ENCODE assay signal across 11 cellular contexts in genomic region chr14:60651936-60652673, GRCh38. TPM values are rescaled to one million over a fixed set of nuclear protein-coding genes. Genes with fewer than 3 reads are reported as not detected.
DNase-seq lines count a peak whose midpoint lies in the region; ATAC-seq and TF ChIP-seq lines count a peak whose summit lies in the region.
"Had no signal": no experiment of that assay in that cellular context is flagged by ENCODE, and none has a peak within 500 bp of the region (broad histone marks: within the 10 kb centered on the region; RNA-seq: fewer than 3 reads in every experiment).

No MANE protein-coding gene starts in this region.

- peaks cover 8% of the 10 kb centered on the region for H3K36me3 Mint-ChIP-seq in activated naive CD4-positive, alpha-beta T cell treated with anti-CD3 and anti-CD28 coated beads, Interleukin-2, amount 10 ng/mL, durations not matched to agents 7 days and 5 days
- no peaks in the 10 kb centered on the region for H3K36me3 Mint-ChIP-seq in stimulated activated naive CD8-positive, alpha-beta T cell treated with anti-CD3 and anti-CD28 coated beads, Interleukin-15, Interleukin-2, amounts not matched to agents 100 ng/mL and 50 ng/mL, for 24 hours (ENCODE audit: low read depth)

- no peak for TF ChIP-seq CTCF in hepatocyte (IDR thresholded peaks at IDR 0.05; ENCODE audit: poor library complexity)

- no peak overlapping the region for H3K4me3 Mint-ChIP-seq in activated naive CD4-positive, alpha-beta T cell treated with anti-CD3 and anti-CD28 coated beads, Interleukin-2, amount 10 ng/mL, durations not matched to agents 7 days and 5 days
- peak overlapping the region; percentile 7 for H3K4me3 Mint-ChIP-seq in stimulated activated naive CD8-positive, alpha-beta T cell treated with anti-CD3 and anti-CD28 coated beads, Interleukin-15, Interleukin-2, amounts not matched to agents 100 ng/mL and 50 ng/mL, for 24 hours
- H3K4me3 Mint-ChIP-seq: dendritic cell treated with granulocyte-macrophage colony-stimulating factor and Interleukin-4, amounts not matched to agents 40 ng/mL and 50 ng/mL, for 4 days had no signal

- no peak overlapping the region for H3K4me3 ChIP-seq in hepatocyte
- H3K4me3 ChIP-seq: BLaER1 treated with 17β-estradiol and CSF1 and Interleukin-3, amounts not matched to agents 10 nM and 100 nM; SJSA1 had no signal

- 9% methylated on average over 37 of the region's 37 CpGs for WGBS in hepatocyte (ENCODE audit: low lambda C conversion rate, missing lambda C conversion rate)

- H2AFZ ChIP-seq in hepatocyte: peak overlapping the region; percentile 14

- no peak for DNase-seq in activated naive CD4-positive, alpha-beta T cell treated with anti-CD3 and anti-CD28 coated beads, Interleukin-2, amount 10 ng/mL, durations not matched to agents 7 days and 5 days
- DNase-seq in activated naive CD4-positive, alpha-beta T cell treated with Interleukin-2 at 50 U/mL for 16 hours: no peak
- DNase-seq in NCI-H526 treated with DMSO at 0.1 percent for 48 hours (lab: John Stamatoyannopoulos, UW) (peak; percentile 70), hepatocyte (ENCODE audit: low spot score) (peak; percentile 23), putamen (ENCODE audit: low spot score) (no peak)

- no peaks in the 10 kb centered on the region for H3K9me2 ChIP-seq in hepatocyte (replicated peaks; ENCODE audit: insufficient read depth)

- peaks cover 14% of the 10 kb centered on the region for H3K4me1 ChIP-seq in hepatocyte (ENCODE audit: insufficient read depth)

- H3K4me2 ChIP-seq in hepatocyte: peak overlapping the region; percentile 95
- H3K4me2 ChIP-seq: BLaER1 treated with 17β-estradiol and CSF1 and Interleukin-3, amounts not matched to agents 10 nM and 100 nM had no signal

- CTCF ChIA-PET in activated naive CD4-positive, alpha-beta T cell treated with anti-CD3 and anti-CD28 coated beads, Interleukin-2, amount 10 ng/mL, durations not matched to agents 7 days and 5 days (lab: Charles Lee): no interaction called here

- peaks cover 6% of the 10 kb centered on the region for H4K20me1 ChIP-seq in hepatocyte (ENCODE audit: insufficient read depth, poor library complexity, severe bottlenecking)

- peaks cover 98% of the 10 kb centered on the region for H3K27me3 ChIP-seq in hepatocyte
- H3K27me3 ChIP-seq: SJSA1 had no signal

- peaks cover 2% of the 10 kb centered on the region for H3K79me2 ChIP-seq in hepatocyte

- peaks cover 53% of the 10 kb centered on the region for H3K4me1 Mint-ChIP-seq in activated naive CD4-positive, alpha-beta T cell treated with anti-CD3 and anti-CD28 coated beads, Interleukin-2, amount 10 ng/mL, durations not matched to agents 7 days and 5 days
- peaks cover 71% of the 10 kb centered on the region for H3K4me1 Mint-ChIP-seq in stimulated activated naive CD8-positive, alpha-beta T cell treated with anti-CD3 and anti-CD28 coated beads, Interleukin-15, Interleukin-2, amounts not matched to agents 100 ng/mL and 50 ng/mL, for 24 hours (ENCODE audit: low read depth)

- H3K9me3 ChIP-seq in hepatocyte (ENCODE audit: low read depth): no peaks in the 10 kb centered on the region
- H3K9me3 ChIP-seq: SJSA1 had no signal

- ATAC-seq in HG03159 (IDR thresholded peaks at IDR 0.05; ENCODE audit: unreplicated experiment): no peak
- no peak for ATAC-seq in HG02678 (IDR thresholded peaks at IDR 0.05; ENCODE audit: unreplicated experiment)

- peaks cover 99% of the 10 kb centered on the region for H3K27me3 Mint-ChIP-seq in activated naive CD4-positive, alpha-beta T cell treated with anti-CD3 and anti-CD28 coated beads, Interleukin-2, amount 10 ng/mL, durations not matched to agents 7 days and 5 days
- H3K27me3 Mint-ChIP-seq in stimulated activated naive CD8-positive, alpha-beta T cell treated with anti-CD3 and anti-CD28 coated beads, Interleukin-15, Interleukin-2, amounts not matched to agents 100 ng/mL and 50 ng/mL, for 24 hours: peaks cover 87% of the 10 kb centered on the region

- H3K27ac Mint-ChIP-seq in activated naive CD4-positive, alpha-beta T cell treated with anti-CD3 and anti-CD28 coated beads, Interleukin-2, amount 10 ng/mL, durations not matched to agents 7 days and 5 days: peak overlapping the region; percentile 82
- no peak overlapping the region for H3K27ac Mint-ChIP-seq in stimulated activated naive CD8-positive, alpha-beta T cell treated with anti-CD3 and anti-CD28 coated beads, Interleukin-15, Interleukin-2, amounts not matched to agents 100 ng/mL and 50 ng/mL, for 24 hours
- H3K27ac Mint-ChIP-seq: dendritic cell treated with granulocyte-macrophage colony-stimulating factor and Interleukin-4, amounts not matched to agents 40 ng/mL and 50 ng/mL, for 4 days had no signal

- no peaks in the 10 kb centered on the region for H3K36me3 ChIP-seq in hepatocyte (replicated peaks; ENCODE audit: insufficient read depth, low read depth)
- H3K36me3 ChIP-seq: BLaER1 treated with 17β-estradiol and CSF1 and Interleukin-3, amounts not matched to agents 10 nM and 100 nM had no signal

- no peaks in the 10 kb centered on the region for H3K9me3 Mint-ChIP-seq in activated naive CD4-positive, alpha-beta T cell treated with anti-CD3 and anti-CD28 coated beads, Interleukin-2, amount 10 ng/mL, durations not matched to agents 7 days and 5 days
- no peaks in the 10 kb centered on the region for H3K9me3 Mint-ChIP-seq in stimulated activated naive CD8-positive, alpha-beta T cell treated with anti-CD3 and anti-CD28 coated beads, Interleukin-15, Interleukin-2, amounts not matched to agents 100 ng/mL and 50 ng/mL, for 24 hours
- H3K9me3 Mint-ChIP-seq: dendritic cell treated with granulocyte-macrophage colony-stimulating factor and Interleukin-4, amounts not matched to agents 40 ng/mL and 50 ng/mL, for 4 days had no signal

- H3K27ac ChIP-seq in hepatocyte: peak overlapping the region; percentile 87
- H3K27ac ChIP-seq: BLaER1 treated with 17β-estradiol and CSF1 and Interleukin-3, amounts not matched to agents 10 nM and 100 nM; SJSA1 had no signal

RNA-seq across cellular contexts. Expression of gene SIX1, which starts 2.8 kb away (rescaled TPM):
- 6.3 and 6.5 TPM in 2 replicates for total RNA-seq in hepatocyte
- polyA plus RNA-seq in hepatocyte: 5.2 and 5.9 TPM in 2 replicates

Comparison
In these comparisons a context has a peak if more than half of its experiments do, and no peak if none do; other contexts are left out.
1. DNase-seq: peak in NCI-H526 treated with DMSO at 0.1 percent for 48 hours (single experiment) and hepatocyte (single experiment); none in activated naive CD4-positive, alpha-beta T cell treated with anti-CD3 and anti-CD28 coated beads, Interleukin-2, amount 10 ng/mL, durations not matched to agents 7 days and 5 days (single experiment), activated naive CD4-positive, alpha-beta T cell treated with Interleukin-2 at 50 U/mL for 16 hours (single experiment) and putamen (single experiment).